Comparison of ENCODE assay signal across 31 cellular contexts in genomic region chr4:168021666-168022065, GRCh38.
DNase-seq lines count a peak whose midpoint lies in the region; ATAC-seq, FAIRE-seq and TF ChIP-seq lines count a peak whose summit lies in the region.
"Had no signal": no experiment of that assay in that cellular context is flagged by ENCODE, and none has a peak within 500 bp of the region (broad histone marks: within the 10 kb centered on the region; RNA-seq: fewer than 3 reads in every experiment).

No MANE protein-coding gene starts in this region.

- no peaks in the 10 kb centered on the region for H3K4me1 Mint-ChIP-seq in activated T-helper 1 cell treated with anti-CD3 and anti-CD28 coated beads, Interleukin-12 subunit alpha, Interleukin-12 subunit beta, Interleukin-2, Interleukin-4 antibody, amounts not matched to agents 30 ng/mL and 10 ng/mL and 1 ng/mL, durations not matched to agents 14 hours and 24 hours and 36 hours (ENCODE audit: low read depth)
- H3K4me1 Mint-ChIP-seq: stimulated activated naive B cell treated with anti-CD40 and anti-IgM and Interleukin-4, amounts not matched to agents 10 μg/mL and 1 μg/mL and 100 μg/mL, for 72 hours had no signal

- H2AFZ ChIP-seq in mesenchymal stem cell (ENCODE audit: low read depth, low read length): no peak overlapping the region
- H2AFZ ChIP-seq: GM23248 had no signal

- H3K79me1 ChIP-seq in mesenchymal stem cell (replicated peaks; ENCODE audit: low read length, poor library complexity, severe bottlenecking): no peaks in the 10 kb centered on the region

- H4K8ac ChIP-seq in mesenchymal stem cell (ENCODE audit: low read length): no peak overlapping the region

- ATAC-seq in left ventricle myocardium superior: no peak
- ATAC-seq: effector memory CD8-positive, alpha-beta T cell; stimulated activated naive B cell treated with anti-CD40 and anti-IgM and Interleukin-4, amounts not matched to agents 10 μg/mL and 1 μg/mL and 100 μg/mL, for 72 hours had no signal

- no peak overlapping the region for H2BK120ac ChIP-seq in mesenchymal stem cell (ENCODE audit: low read depth, low read length)

- H3K4me1 ChIP-seq in mesenchymal stem cell (ENCODE audit: control insufficient read depth, insufficient read depth, low read depth, low read length) (no peaks in the 10 kb centered on the region), tibial artery (no peaks in the 10 kb centered on the region)
- H3K4me1 ChIP-seq: BLaER1, Peyer's patch, SJSA1, suprapubic skin, vagina had no signal

- H3K14ac ChIP-seq in mesenchymal stem cell (ENCODE audit: low read length in 2 of 2): no peak overlapping the region

- no peak overlapping the region for H3K18ac ChIP-seq in mesenchymal stem cell (ENCODE audit: low read depth in 1 of 2, low read length in 2 of 2)

- H3K9me3 ChIP-seq in mesenchymal stem cell (ENCODE audit: control insufficient read depth, low read length) (peaks cover 9% of the 10 kb centered on the region), tibial artery (no peaks in the 10 kb centered on the region)
- H3K9me3 ChIP-seq: neutrophil, Peyer's patch, SJSA1, suprapubic skin, vagina had no signal

- H3K4me3 ChIP-seq in bronchial epithelial cell (ENCODE audit: low read depth, low read length): no peak overlapping the region
- H3K4me3 ChIP-seq in mesenchymal stem cell (ENCODE audit: insufficient read depth in 1 of 2, low read depth in 1 of 2, low read length in 2 of 2): no peak overlapping the region
- no peak overlapping the region for H3K4me3 ChIP-seq in tibial artery
- H3K4me3 ChIP-seq: BLaER1, coronary artery, GM23248, lung, Peyer's patch, SJSA1, suprapubic skin, vagina had no signal

- H3K9ac ChIP-seq in mesenchymal stem cell (ENCODE audit: low read length): no peak overlapping the region
- H3K9ac ChIP-seq: BLaER1, GM23248 had no signal

- no peak overlapping the region for H4K91ac ChIP-seq in mesenchymal stem cell (ENCODE audit: low read length)

- no peaks in the 10 kb centered on the region for H3K36me3 Mint-ChIP-seq in activated T-helper 1 cell treated with anti-CD3 and anti-CD28 coated beads, Interleukin-12 subunit alpha, Interleukin-12 subunit beta, Interleukin-2, Interleukin-4 antibody, amounts not matched to agents 30 ng/mL and 10 ng/mL and 1 ng/mL, durations not matched to agents 14 hours and 24 hours and 36 hours (ENCODE audit: low read depth)
- H3K36me3 Mint-ChIP-seq: stimulated activated naive B cell treated with anti-CD40 and anti-IgM and Interleukin-4, amounts not matched to agents 10 μg/mL and 1 μg/mL and 100 μg/mL, for 72 hours had no signal

- H3K27ac ChIP-seq in mesenchymal stem cell (ENCODE audit: low read length, poor library complexity, severe bottlenecking) (peak overlapping the region; percentile 6), tibial artery (no peak overlapping the region)
- H3K27ac ChIP-seq: BLaER1, coronary artery, GM23248, neutrophil, Peyer's patch, SJSA1, suprapubic skin, vagina had no signal

- H2AK5ac ChIP-seq in mesenchymal stem cell (ENCODE audit: low read length, severe bottlenecking): no peak overlapping the region

- no peak overlapping the region for H3K27ac Mint-ChIP-seq in activated T-helper 1 cell treated with anti-CD3 and anti-CD28 coated beads, Interleukin-12 subunit alpha, Interleukin-12 subunit beta, Interleukin-2, Interleukin-4 antibody, amounts not matched to agents 30 ng/mL and 10 ng/mL and 1 ng/mL, durations not matched to agents 14 hours and 24 hours and 36 hours
- H3K27ac Mint-ChIP-seq: effector memory CD8-positive, alpha-beta T cell; stimulated activated naive B cell treated with anti-CD40 and anti-IgM and Interleukin-4, amounts not matched to agents 10 μg/mL and 1 μg/mL and 100 μg/mL, for 72 hours had no signal

- H2BK12ac ChIP-seq in mesenchymal stem cell (ENCODE audit: low read length in 2 of 2): no peak overlapping the region

- intact Hi-C loops in activated T-helper 1 cell treated with anti-CD3 and anti-CD28 coated beads, Interleukin-12 subunit alpha, Interleukin-12 subunit beta, Interleukin-2, Interleukin-4 antibody, amounts not matched to agents 30 ng/mL and 10 ng/mL and 1 ng/mL, durations not matched to agents 14 hours and 24 hours and 36 hours (cut with micrococcal nuclease): no loop called here
- intact Hi-C loops in left ventricle myocardium superior (cut with micrococcal nuclease) (no loop called here), tibial artery (cut with DNase I; ENCODE audit: low total_unique reads) (no loop called here)

- no peaks in the 10 kb centered on the region for H3K27me3 Mint-ChIP-seq in activated T-helper 1 cell treated with anti-CD3 and anti-CD28 coated beads, Interleukin-12 subunit alpha, Interleukin-12 subunit beta, Interleukin-2, Interleukin-4 antibody, amounts not matched to agents 30 ng/mL and 10 ng/mL and 1 ng/mL, durations not matched to agents 14 hours and 24 hours and 36 hours (ENCODE audit: insufficient read depth)
- H3K27me3 Mint-ChIP-seq: effector memory CD8-positive, alpha-beta T cell; stimulated activated naive B cell treated with anti-CD40 and anti-IgM and Interleukin-4, amounts not matched to agents 10 μg/mL and 1 μg/mL and 100 μg/mL, for 72 hours had no signal

- H3K36me3 ChIP-seq in bronchial epithelial cell (ENCODE audit: control insufficient read depth, insufficient read depth, low read length) (no peaks in the 10 kb centered on the region), mesenchymal stem cell (ENCODE audit: control insufficient read depth in 1 of 2, insufficient read depth in 2 of 2, low read depth in 1 of 2, low read length in 2 of 2) (no peaks in the 10 kb centered on the region), tibial artery (no peaks in the 10 kb centered on the region)
- H3K36me3 ChIP-seq: BLaER1, neutrophil, Peyer's patch, SJSA1, suprapubic skin, vagina had no signal

- no peak overlapping the region for H2BK15ac ChIP-seq in mesenchymal stem cell (ENCODE audit: low read depth, poor library complexity, severe bottlenecking)

- peaks cover 4% of the 10 kb centered on the region for H3K9me3 Mint-ChIP-seq in activated T-helper 1 cell treated with anti-CD3 and anti-CD28 coated beads, Interleukin-12 subunit alpha, Interleukin-12 subunit beta, Interleukin-2, Interleukin-4 antibody, amounts not matched to agents 30 ng/mL and 10 ng/mL and 1 ng/mL, durations not matched to agents 14 hours and 24 hours and 36 hours

- no peak for FAIRE-seq in bronchial epithelial cell (lab: Jason Lieb, UNC)
- FAIRE-seq: D721Med had no signal

- TF ChIP-seq CTCF in bronchial epithelial cell (IDR thresholded peaks at IDR 0.05; ENCODE audit: insufficient read depth, low read length, severe bottlenecking) (no peak), tibial artery (IDR thresholded peaks at IDR 0.05) (no peak)

- H3K4ac ChIP-seq in mesenchymal stem cell (ENCODE audit: low read depth in 1 of 2, low read length in 2 of 2): no peak overlapping the region

- no peak overlapping the region for H2BK5ac ChIP-seq in mesenchymal stem cell (ENCODE audit: low read depth, low read length, poor library complexity, severe bottlenecking)

- DNase-seq in EH (ENCODE audit: low read depth) (peak; percentile 7), LHCN-M2 (ENCODE audit: low read depth) (peak; percentile 24), bronchial epithelial cell (ENCODE audit: low read depth) (peak; percentile 75), mesenchymal stem cell (no peak), left ventricle myocardium superior (no peak), NCI-H1417 (lab: John Stamatoyannopoulos, UW) (no peak), tibial artery (no peak)
- no peak for DNase-seq in activated T-helper 1 cell treated with anti-CD3 and anti-CD28 coated beads, Interleukin-12 subunit alpha, Interleukin-12 subunit beta, Interleukin-2, Interleukin-4 antibody, amounts not matched to agents 30 ng/mL and 10 ng/mL and 1 ng/mL, durations not matched to agents 14 hours and 24 hours and 36 hours (ENCODE audit: low spot score)
- DNase-seq: activated CD4-positive, alpha-beta T cell treated with anti-CD3 and anti-CD28 coated beads for 4 hours; activated CD8-positive, alpha-beta memory T cell treated with anti-CD3 and anti-CD28 coated beads for 24 hours; activated gamma-delta T cell treated with Interleukin-2 at 50 U/mL for 16 hours; activated T-cell treated with anti-CD3 and anti-CD28 coated beads, Interleukin-2, amount 50 U/mL, for 1 hour; effector memory CD8-positive, alpha-beta T cell; GF-D8; glutamatergic neuron; GM23248; KG1; NCI-H2171; NCI-H524 treated with DMSO at 0.1 percent for 48 hours; Peyer's patch; small intestine; stimulated activated CD4-positive, alpha-beta T cell treated with anti-CD3 and anti-CD28 coated beads, Interleukin-2, amount 100 ng/mL, for 48 hours; stimulated activated naive B cell treated with anti-CD40 and anti-IgM and Interleukin-4, amounts not matched to agents 10 μg/mL and 1 μg/mL and 100 μg/mL, for 72 hours had no signal

- 86% methylated on average over 1 of the region's 1 CpG for WGBS in mesenchymal stem cell

- no peaks in the 10 kb centered on the region for H3K27me3 ChIP-seq in bronchial epithelial cell (ENCODE audit: control insufficient read depth, insufficient read depth, low read length)
- no peaks in the 10 kb centered on the region for H3K27me3 ChIP-seq in mesenchymal stem cell (ENCODE audit: control insufficient read depth in 1 of 2, insufficient read depth in 1 of 2, low read length in 2 of 2)
- H3K27me3 ChIP-seq in tibial artery: no peaks in the 10 kb centered on the region
- H3K27me3 ChIP-seq: BLaER1, neutrophil, Peyer's patch, SJSA1, suprapubic skin, vagina had no signal

- H3K4me3 Mint-ChIP-seq in activated T-helper 1 cell treated with anti-CD3 and anti-CD28 coated beads, Interleukin-12 subunit alpha, Interleukin-12 subunit beta, Interleukin-2, Interleukin-4 antibody, amounts not matched to agents 30 ng/mL and 10 ng/mL and 1 ng/mL, durations not matched to agents 14 hours and 24 hours and 36 hours: no peak overlapping the region
- H3K4me3 Mint-ChIP-seq: effector memory CD8-positive, alpha-beta T cell; stimulated activated naive B cell treated with anti-CD40 and anti-IgM and Interleukin-4, amounts not matched to agents 10 μg/mL and 1 μg/mL and 100 μg/mL, for 72 hours had no signal

- H3K23ac ChIP-seq in mesenchymal stem cell (ENCODE audit: low read length in 2 of 2): no peak overlapping the region

- no peak overlapping the region for H3K4me2 ChIP-seq in mesenchymal stem cell (ENCODE audit: low read length, poor library complexity, severe bottlenecking)
- H3K4me2 ChIP-seq: BLaER1 had no signal

Comparison
In these comparisons a context has a peak if more than half of its experiments do, and no peak if none do; other contexts are left out.
1. DNase-seq: peak in EH (single experiment), LHCN-M2 (single experiment) and bronchial epithelial cell (single experiment); none in mesenchymal stem cell (single experiment), activated T-helper 1 cell treated with anti-CD3 and anti-CD28 coated beads, Interleukin-12 subunit alpha, Interleukin-12 subunit beta, Interleukin-2, Interleukin-4 antibody, amounts not matched to agents 30 ng/mL and 10 ng/mL and 1 ng/mL, durations not matched to agents 14 hours and 24 hours and 36 hours (single experiment), left ventricle myocardium superior (single experiment), NCI-H1417 (0 of 3) and tibial artery (0 of 2).